19 cellular contexts compared by ENCODE assay signal in the genomic region with DNA sequence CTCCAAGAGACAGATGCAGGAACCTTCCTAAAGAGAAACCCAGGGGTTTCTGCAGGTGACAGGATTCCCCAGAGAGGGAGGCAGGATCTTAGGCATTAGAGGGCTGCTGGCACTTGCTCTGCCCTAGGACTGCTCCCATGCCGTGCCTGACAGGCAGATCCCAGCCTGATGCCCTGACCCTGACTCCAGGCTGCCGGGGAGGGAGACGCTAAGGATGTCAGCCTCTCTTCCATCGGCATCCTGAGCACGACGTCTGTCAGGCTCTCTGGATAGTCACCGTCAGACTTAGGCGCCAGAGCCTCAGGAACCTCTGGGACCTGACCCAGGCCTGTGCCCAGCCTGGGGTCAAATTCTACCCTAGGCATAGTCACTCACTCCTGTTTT.
DNase-seq lines count a peak whose midpoint lies in the region; ATAC-seq, FAIRE-seq and TF ChIP-seq lines count a peak whose summit lies in the region.
"Had no signal": no experiment of that assay in that cellular context is flagged by ENCODE, and none has a peak within 500 bp of the region (broad histone marks: within the 10 kb centered on the region; RNA-seq: fewer than 3 reads in every experiment).

No MANE protein-coding gene starts in this region.

- H2AFZ ChIP-seq in K562 (ENCODE audit: low read depth, low read length) (no peak overlapping the region), osteoblast (ENCODE audit: low read length) (no peak overlapping the region)

- intact Hi-C loops in K562 (cut with micrococcal nuclease), result loop anchor here (10.0 kb wide), 1 partner anchor 80 kb away; no protein-coding TSS in a partner anchor

- no peak overlapping the region for H3K9ac ChIP-seq in BLaER1 treated with 17β-estradiol and CSF1 and Interleukin-3, amounts not matched to agents 10 nM and 100 nM
- H3K9ac ChIP-seq in K562 (ENCODE audit: insufficient read depth in 1 of 2, low read depth in 2 of 2, low read length in 2 of 2), result no peak overlapping the region

- no peak for TF ChIP-seq EP300 in K562 (IDR thresholded peaks at IDR 0.05; ENCODE audit: low read length)

- no peak for TF ChIP-seq RAD21 in K562 (CRISPR knock-in tag; conservative IDR thresholded peaks at IDR 0.05 in 1 of 2, IDR thresholded peaks at IDR 0.05 in 1 of 2)

- H3K9me1 ChIP-seq in K562 (ENCODE audit: control insufficient read depth, insufficient read depth, low read length), result peaks cover 4% of the 10 kb centered on the region

- no TSS peak for BruUV-seq in K562 (replicated peaks; lab: Mats Ljungman, UMichigan)

- H3K4me3 ChIP-seq in BLaER1 treated with 17β-estradiol and CSF1 and Interleukin-3, amounts not matched to agents 10 nM and 100 nM, result no peak overlapping the region
- H3K4me3 ChIP-seq in K562 (no peak overlapping the region), osteoblast (ENCODE audit: insufficient read depth, low read length) (no peak overlapping the region)
- H3K4me3 ChIP-seq: HAP-1 had no signal

- TF ChIP-seq POLR2A in K562 (conservative IDR thresholded peaks at IDR 0.05), result no peak

- no peak for FAIRE-seq in K562 (lab: Jason Lieb, UNC)
- FAIRE-seq: GM12891, GM19239, HepG2 had no signal

- ATAC-seq in K562, result peak; percentile 11

- 11% methylated on average over 8 of the region's 8 CpGs for WGBS in K562 (ENCODE audit: insufficient coverage, low coverage, missing lambda C conversion rate)

- CTCF ChIA-PET in K562 (lab: Yijun Ruan, JAX; ENCODE audit: low intra/inter-chr PET ratio), result no interaction called here

- H3K9me3 ChIP-seq in BLaER1 treated with 17β-estradiol and CSF1 and Interleukin-3, amounts not matched to agents 10 nM and 100 nM (replicated peaks in 1 of 11), result no peaks in the 10 kb centered on the region
- H3K9me3 ChIP-seq in K562 (replicated peaks; ENCODE audit: control insufficient read depth, insufficient read depth, low read depth, low read length), result no peaks in the 10 kb centered on the region
- no peaks in the 10 kb centered on the region for H3K9me3 ChIP-seq in osteoblast (ENCODE audit: low read depth, low read length)
- H3K9me3 ChIP-seq: HAP-1 had no signal

- no peak for TF ChIP-seq CTCF in K562 (IDR thresholded peaks at IDR 0.05 in 2 of 3, conservative IDR thresholded peaks at IDR 0.05 in 1 of 3; ENCODE audit: insufficient read depth in 2 of 3, low read depth in 1 of 3, low read length in 3 of 3)
- TF ChIP-seq CTCF in osteoblast (IDR thresholded peaks at IDR 0.05; ENCODE audit: extremely low read depth, low read depth, low read length), result no peak

- in situ Hi-C loops in K562 (cut with MboI), result no loop called here

- peaks cover 0 to 21% (median 0%) of the 10 kb centered on the region in 11 experiments; a peak in 4 of 22 replicates for H3K27me3 ChIP-seq in BLaER1 treated with 17β-estradiol and CSF1 and Interleukin-3, amounts not matched to agents 10 nM and 100 nM
- H3K27me3 ChIP-seq in K562 (ENCODE audit: control insufficient read depth in 2 of 2, insufficient read depth in 2 of 2, low read length in 2 of 2) (peaks cover 47 to 73% of the 10 kb centered on the region in 2 experiments), osteoblast (ENCODE audit: insufficient read depth, low read length) (no peaks in the 10 kb centered on the region)

- DNase-seq in DMS 273 (lab: John Stamatoyannopoulos, UW; ENCODE audit: unreplicated experiment) (peak; percentile 23), DMS 273 treated with DMSO at 0.1 percent for 48 hours (lab: John Stamatoyannopoulos, UW) (no peak), K562 (ENCODE audit: extremely low read depth in 1 of 4, low spot score in 3 of 4) (no peak), osteoblast (ENCODE audit: insufficient read length, low spot score, missing footprints) (peak; percentile 86), GM03348 (ENCODE audit: low spot score) (no peak), superior temporal gyrus (ENCODE audit: extremely low spot score) (no peak)
- DNase-seq: C1 segment of cervical spinal cord; CD4-positive, CD25-positive, alpha-beta regulatory T cell; CD8-positive, alpha-beta memory T cell; COR-L47; DMS153; DND-41; EL had no signal

- POLR2A ChIA-PET in K562 (lab: Yijun Ruan, JAX), result interaction anchor here (0.6 to 1.0 kb wide), 2 partner anchors 8 to 64 kb away, joined by 3 to 4 read pairs; no protein-coding TSS in a partner anchor

- H3K27ac ChIP-seq in BLaER1 treated with 17β-estradiol and CSF1 and Interleukin-3, amounts not matched to agents 10 nM and 100 nM, result no peak overlapping the region
- H3K27ac ChIP-seq in K562 (ENCODE audit: extremely low read depth, low read depth, low read length), result no peak overlapping the region
- no peak overlapping the region for H3K27ac ChIP-seq in osteoblast (ENCODE audit: low read depth, low read length)
- H3K27ac ChIP-seq: 22Rv1 had no signal

- peaks cover 7 to 67% (median 45%) of the 10 kb centered on the region in 10 experiments for H3K4me1 ChIP-seq in BLaER1 treated with 17β-estradiol and CSF1 and Interleukin-3, amounts not matched to agents 10 nM and 100 nM
- H3K4me1 ChIP-seq in K562 (replicated peaks in 1 of 2; ENCODE audit: control insufficient read depth in 2 of 2, insufficient read depth in 2 of 2, low read length in 2 of 2) (peaks cover 0 to 10% of the 10 kb centered on the region in 2 experiments; a peak in 1 of 5 replicates), osteoblast (ENCODE audit: insufficient read depth, low read length) (no peaks in the 10 kb centered on the region)
- H3K4me1 ChIP-seq: HAP-1 had no signal

- H3K36me3 ChIP-seq in BLaER1 treated with 17β-estradiol and CSF1 and Interleukin-3, amounts not matched to agents 10 nM and 100 nM, result no peaks in the 10 kb centered on the region
- H3K36me3 ChIP-seq in K562 (ENCODE audit: control insufficient read depth, insufficient read depth, low read length), result no peaks in the 10 kb centered on the region
- no peaks in the 10 kb centered on the region for H3K36me3 ChIP-seq in osteoblast (ENCODE audit: insufficient read depth, low read length)
- H3K36me3 ChIP-seq: HAP-1 had no signal

- peak overlapping the region in 8 of 11 experiments; percentile 3 to 87 (median 72); a peak in 10 of 22 replicates for H3K4me2 ChIP-seq in BLaER1 treated with 17β-estradiol and CSF1 and Interleukin-3, amounts not matched to agents 10 nM and 100 nM
- no peak overlapping the region for H3K4me2 ChIP-seq in K562 (ENCODE audit: insufficient read depth, low read length)
- no peak overlapping the region for H3K4me2 ChIP-seq in osteoblast (ENCODE audit: insufficient read depth, low read length)

- H4K20me1 ChIP-seq in BLaER1 treated with 17β-estradiol and CSF1 and Interleukin-3, amounts not matched to agents 10 nM and 100 nM, result peaks cover 0 to 17% (median 0%) of the 10 kb centered on the region in 11 experiments; a peak in 4 of 22 replicates
- H4K20me1 ChIP-seq in K562 (replicated peaks; ENCODE audit: control insufficient read depth, insufficient read depth, low read length) (peaks cover 19% of the 10 kb centered on the region), osteoblast (ENCODE audit: insufficient read depth, low read length) (no peaks in the 10 kb centered on the region)

- no peaks in the 10 kb centered on the region for H3K79me2 ChIP-seq in K562 (ENCODE audit: control insufficient read depth, insufficient read depth, low read length)
- no peaks in the 10 kb centered on the region for H3K79me2 ChIP-seq in osteoblast (ENCODE audit: insufficient read depth, low read length)

TF ChIP-seq in K562, 482 proteins besides CTCF, POLR2A, EP300 and RAD21:
- TF ChIP-seq PYGO2 (tag; IDR thresholded peaks at IDR 0.05), result no peak
- TF ChIP-seq TRIM24 (IDR thresholded peaks at IDR 0.05), result no peak
- TF ChIP-seq NCOA1 (IDR thresholded peaks at IDR 0.05; ENCODE audit: low read depth), result no peak
- no peak for TF ChIP-seq ARID2 (IDR thresholded peaks at IDR 0.05)
- no peak for TF ChIP-seq ZNF445 (CRISPR knock-in tag; IDR thresholded peaks at IDR 0.05; ENCODE audit: low read depth)
- TF ChIP-seq, protein P1, sequence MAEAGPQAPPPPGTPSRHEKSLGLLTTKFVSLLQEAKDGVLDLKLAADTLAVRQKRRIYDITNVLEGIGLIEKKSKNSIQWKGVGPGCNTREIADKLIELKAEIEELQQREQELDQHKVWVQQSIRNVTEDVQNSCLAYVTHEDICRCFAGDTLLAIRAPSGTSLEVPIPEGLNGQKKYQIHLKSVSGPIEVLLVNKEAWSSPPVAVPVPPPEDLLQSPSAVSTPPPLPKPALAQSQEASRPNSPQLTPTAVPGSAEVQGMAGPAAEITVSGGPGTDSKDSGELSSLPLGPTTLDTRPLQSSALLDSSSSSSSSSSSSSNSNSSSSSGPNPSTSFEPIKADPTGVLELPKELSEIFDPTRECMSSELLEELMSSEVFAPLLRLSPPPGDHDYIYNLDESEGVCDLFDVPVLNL (CRISPR knock-in tag; IDR thresholded peaks at IDR 0.05; ENCODE audit: low read depth), result no peak
- TF ChIP-seq SMARCA4 (IDR thresholded peaks at IDR 0.05), result no peak
- TF ChIP-seq DACH1 (IDR thresholded peaks at IDR 0.05; ENCODE audit: partially characterized antibody), result no peak

Comparison
In these comparisons a context has a peak if more than half of its experiments do, and no peak if none do; other contexts are left out.
1. DNase-seq: peak in DMS 273 (single experiment) and osteoblast (single experiment); none in DMS 273 treated with DMSO at 0.1 percent for 48 hours (single experiment), K562 (0 of 4), GM03348 (single experiment) and superior temporal gyrus (single experiment).
2. H3K4me2 ChIP-seq: peak in BLaER1 treated with 17β-estradiol and CSF1 and Interleukin-3, amounts not matched to agents 10 nM and 100 nM (8 of 11); none in K562 (single experiment) and osteoblast (single experiment).